17 cellular contexts compared by ENCODE assay signal in genomic region chr9:14051459-14051858, GRCh38.
"Had no signal": no experiment of that assay in that cellular context is flagged by ENCODE, and none has a peak within 500 bp of the region (broad histone marks: within the 10 kb centered on the region; RNA-seq: fewer than 3 reads in every experiment).

No MANE protein-coding gene starts in this region.

- ATAC-seq: natural killer cell; stimulated activated naive CD8-positive, alpha-beta T cell treated with anti-CD3 and anti-CD28 coated beads, Interleukin-15, amount 100 ng/mL, for 72 hours had no signal

- H3K27ac Mint-ChIP-seq: activated B cell treated with CpG ODN at 0.5 μM for 24 hours; activated naive CD8-positive, alpha-beta T cell treated with anti-CD3 and anti-CD28 coated beads, Interleukin-2, amount 10 ng/mL, durations not matched to agents 7 days and 5 days; memory B cell; natural killer cell; stimulated activated naive CD8-positive, alpha-beta T cell treated with anti-CD3 and anti-CD28 coated beads, Interleukin-15, amount 100 ng/mL, for 72 hours had no signal

- DNase-seq: activated B cell treated with CpG ODN at 0.5 μM for 24 hours; activated CD4-positive, alpha-beta T cell treated with anti-CD3 and anti-CD28 coated beads, Interleukin-2, amount 50 U/mL, for 1 hour; activated CD8-positive, alpha-beta memory T cell treated with anti-CD3 and anti-CD28 coated beads for 24 hours; activated naive CD4-positive, alpha-beta T cell; activated naive CD8-positive, alpha-beta T cell treated with anti-CD3 and anti-CD28 coated beads, Interleukin-2, amount 10 ng/mL, durations not matched to agents 7 days and 5 days; aorta; caudate nucleus; colonic mucosa; esophagus squamous epithelium; islet precursor cell; natural killer cell; posterior cingulate gyrus; stimulated activated naive CD8-positive, alpha-beta T cell treated with anti-CD3 and anti-CD28 coated beads, Interleukin-15, amount 100 ng/mL, for 72 hours; SW 1271 had no signal

- H3K9me3 ChIP-seq: colonic mucosa, esophagus squamous epithelium, right atrium auricular region had no signal

- H3K27me3 Mint-ChIP-seq: activated B cell treated with CpG ODN at 0.5 μM for 24 hours; activated naive CD8-positive, alpha-beta T cell treated with anti-CD3 and anti-CD28 coated beads, Interleukin-2, amount 10 ng/mL, durations not matched to agents 7 days and 5 days; memory B cell; stimulated activated naive CD8-positive, alpha-beta T cell treated with anti-CD3 and anti-CD28 coated beads, Interleukin-15, amount 100 ng/mL, for 72 hours had no signal

- H3K4me1 Mint-ChIP-seq: activated B cell treated with CpG ODN at 0.5 μM for 24 hours; activated naive CD8-positive, alpha-beta T cell treated with anti-CD3 and anti-CD28 coated beads, Interleukin-2, amount 10 ng/mL, durations not matched to agents 7 days and 5 days; memory B cell; natural killer cell; stimulated activated naive CD8-positive, alpha-beta T cell treated with anti-CD3 and anti-CD28 coated beads, Interleukin-15, amount 100 ng/mL, for 72 hours had no signal

- H3K27me3 ChIP-seq: colonic mucosa, esophagus squamous epithelium, right atrium auricular region had no signal

- H3K9me3 Mint-ChIP-seq: activated B cell treated with CpG ODN at 0.5 μM for 24 hours; activated naive CD8-positive, alpha-beta T cell treated with anti-CD3 and anti-CD28 coated beads, Interleukin-2, amount 10 ng/mL, durations not matched to agents 7 days and 5 days; natural killer cell; stimulated activated naive CD8-positive, alpha-beta T cell treated with anti-CD3 and anti-CD28 coated beads, Interleukin-15, amount 100 ng/mL, for 72 hours had no signal

- H3K4me3 ChIP-seq: colonic mucosa, esophagus squamous epithelium, right atrium auricular region, smooth muscle cell had no signal

- H3K27ac ChIP-seq: colonic mucosa, esophagus squamous epithelium, right atrium auricular region had no signal

- H3K4me1 ChIP-seq: colonic mucosa, esophagus squamous epithelium had no signal

- H3K36me3 Mint-ChIP-seq: activated naive CD8-positive, alpha-beta T cell treated with anti-CD3 and anti-CD28 coated beads, Interleukin-2, amount 10 ng/mL, durations not matched to agents 7 days and 5 days; memory B cell; natural killer cell had no signal

- H3K4me3 Mint-ChIP-seq: activated B cell treated with CpG ODN at 0.5 μM for 24 hours; activated naive CD8-positive, alpha-beta T cell treated with anti-CD3 and anti-CD28 coated beads, Interleukin-2, amount 10 ng/mL, durations not matched to agents 7 days and 5 days; memory B cell; natural killer cell; stimulated activated naive CD8-positive, alpha-beta T cell treated with anti-CD3 and anti-CD28 coated beads, Interleukin-15, amount 100 ng/mL, for 72 hours had no signal
